Comparison of ENCODE assay signal across 9 cellular contexts in genomic region chr5:150058480-150059126, GRCh38. TPM values are rescaled to one million over a fixed set of nuclear protein-coding genes. Genes with fewer than 3 reads are reported as not detected.
DNase-seq lines count a peak whose midpoint lies in the region; TF ChIP-seq lines count a peak whose summit lies in the region.
"Had no signal": no experiment of that assay in that cellular context is flagged by ENCODE, and none has a peak within 500 bp of the region (broad histone marks: within the 10 kb centered on the region; RNA-seq: fewer than 3 reads in every experiment).

No MANE protein-coding gene starts in this region.

- H3K27ac ChIP-seq in SJSA1: peak overlapping the region; percentile 67
- peak overlapping the region in 13 of 21 experiments; percentile 10 to 80 (median 47) for H3K27ac ChIP-seq in skin epidermis
- H3K27ac ChIP-seq: body of pancreas had no signal

- H3K4me3 ChIP-seq in H7 (ENCODE audit: insufficient read depth, low read depth, low read length) (no peak overlapping the region), SJSA1 (no peak overlapping the region), fibroblast of villous mesenchyme (ENCODE audit: low read depth, low read length) (no peak overlapping the region), skin epidermis (no peak overlapping the region), HAP-1 (no peak overlapping the region)
- H3K4me3 ChIP-seq: body of pancreas had no signal

- H3K9me3 ChIP-seq in SJSA1 (replicated peaks): no peaks in the 10 kb centered on the region
- no peaks in the 10 kb centered on the region for H3K9me3 ChIP-seq in HAP-1
- H3K9me3 ChIP-seq: body of pancreas had no signal

- no peak for TF ChIP-seq CTCF in fibroblast of villous mesenchyme (IDR thresholded peaks at IDR 0.05; ENCODE audit: insufficient read depth, low read depth, low read length)

- H3K27me3 ChIP-seq in H7 (ENCODE audit: control insufficient read depth, insufficient read depth, low read length) (no peaks in the 10 kb centered on the region; the same call in 1 of the 2 replicates), SJSA1 (replicated peaks) (no peaks in the 10 kb centered on the region), HAP-1 (ENCODE audit: low read depth) (no peaks in the 10 kb centered on the region)
- H3K27me3 ChIP-seq: body of pancreas had no signal

- H3K36me3 ChIP-seq in H7 (replicated peaks; ENCODE audit: control insufficient read depth, insufficient read depth, low read length) (peaks cover 3% of the 10 kb centered on the region), SJSA1 (peaks cover 34% of the 10 kb centered on the region), HAP-1 (replicated peaks) (peaks cover 12% of the 10 kb centered on the region)

- H3K4me1 ChIP-seq in SJSA1 (replicated peaks): peaks cover 44% of the 10 kb centered on the region
- no peaks in the 10 kb centered on the region for H3K4me1 ChIP-seq in HAP-1
- H3K4me1 ChIP-seq: body of pancreas had no signal

- in situ Hi-C loops in HAP-1 (cut with MboI; ENCODE audit: low sequenced_read_pairs): no loop called here

- peak; percentile 26 for DNase-seq in H7
- DNase-seq in SJSA1 (ENCODE audit: low read depth in 1 of 2, low spot score in 2 of 2): peak; percentile 81 to 91
- peak; percentile 67 for DNase-seq in fibroblast of villous mesenchyme (ENCODE audit: low read depth)
- DNase-seq in effector CD4-positive, alpha-beta T cell: no peak
- no peak for DNase-seq in islet precursor cell
- no peak for DNase-seq in HAP-1 (ENCODE audit: low spot score in 2 of 2)
- no peak for DNase-seq in KG1 (lab: John Stamatoyannopoulos, UW)

RNA-seq across cellular contexts. Expression of gene CSF1R, which starts 27.8 kb away (rescaled TPM):
- total RNA-seq in H7 (2014; rRNA removed; shearing (Covaris generic)): not detected in 2 replicates
- total RNA-seq in SJSA1 (2014; rRNA removed; shearing (Covaris generic)): 1.2 TPM in 1 of 2 replicates, not detected in the other
- under 0.01 TPM in 2 replicates for total RNA-seq in fibroblast of villous mesenchyme

RNA-seq across cellular contexts. Expression of gene HMGXB3, which starts 58.1 kb away (rescaled TPM):
- total RNA-seq in H7 (2014; rRNA removed; shearing (Covaris generic)): 23.8 and 30.7 TPM in 2 replicates
- 46.6 and 65.8 TPM in 2 replicates for total RNA-seq in SJSA1 (2014; rRNA removed; shearing (Covaris generic))
- 45.3 and 49.6 TPM in 2 replicates for total RNA-seq in fibroblast of villous mesenchyme

RNA-seq across cellular contexts. Expression of gene TIGD6, which starts 58.1 kb away (rescaled TPM):
- total RNA-seq in H7 (2014; rRNA removed; shearing (Covaris generic)): 3.9 and 4.4 TPM in 2 replicates
- 5.3 and 10.0 TPM in 2 replicates for total RNA-seq in SJSA1 (2014; rRNA removed; shearing (Covaris generic))
- 4.7 and 6.1 TPM in 2 replicates for total RNA-seq in fibroblast of villous mesenchyme

Comparison
In these comparisons a context has a peak if more than half of its experiments do, and no peak if none do; other contexts are left out.
1. DNase-seq: peak in H7 (single experiment), SJSA1 (2 of 2) and fibroblast of villous mesenchyme (single experiment); none in effector CD4-positive, alpha-beta T cell (single experiment), islet precursor cell (single experiment), HAP-1 (0 of 2) and KG1 (single experiment).